9 cellular contexts compared by ENCODE assay signal in the genomic region with DNA sequence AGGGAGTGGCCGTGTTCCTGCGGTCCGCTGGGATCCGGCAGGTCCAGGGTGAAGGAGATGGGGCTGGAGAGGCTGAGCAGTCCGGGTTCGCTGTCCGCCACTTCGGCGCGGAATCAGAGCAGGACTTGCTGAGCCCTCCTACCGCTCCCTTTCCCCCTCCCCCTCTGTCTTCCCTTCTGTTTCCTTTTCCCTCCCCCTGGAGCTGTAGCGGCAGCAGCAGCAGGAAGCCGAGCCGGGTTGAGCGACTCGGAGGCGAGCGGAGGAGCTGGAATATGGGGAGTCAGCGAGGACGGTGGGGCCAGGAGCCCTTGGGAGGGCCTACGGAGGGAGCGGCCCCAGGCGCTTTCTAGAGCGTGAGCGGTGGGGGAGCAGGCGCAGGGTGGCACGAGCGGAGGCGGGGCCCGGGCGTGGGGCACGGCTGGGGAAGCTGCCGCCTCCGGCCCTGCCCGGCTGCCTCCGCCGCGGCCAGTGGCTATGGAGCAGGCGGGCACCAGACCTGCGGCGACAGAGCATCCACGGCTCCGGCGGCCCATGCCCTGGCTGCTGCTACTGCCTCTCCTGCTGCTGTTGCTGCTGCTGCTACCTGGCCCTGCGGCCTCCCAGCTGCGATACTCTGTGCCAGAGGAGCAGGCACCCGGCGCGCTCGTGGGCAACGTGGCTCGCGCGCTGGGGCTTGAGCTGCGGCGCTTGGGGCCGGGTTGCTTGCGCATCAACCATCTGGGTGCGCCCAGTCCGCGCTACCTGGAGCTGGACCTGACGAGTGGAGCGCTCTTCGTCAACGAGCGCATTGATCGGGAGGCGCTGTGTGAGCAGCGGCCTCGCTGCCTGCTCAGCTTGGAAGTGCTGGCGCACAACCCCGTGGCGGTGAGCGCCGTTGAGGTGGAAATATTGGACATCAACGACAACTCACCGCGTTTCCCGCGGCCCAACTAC. TPM values are rescaled to one million over a fixed set of nuclear protein-coding genes. Genes with fewer than 3 reads are reported as not detected.
A peak's percentile ranks its signal among the peaks of the same experiment; 100 is the strongest.
DNase-seq lines count a peak whose midpoint lies in the region; ATAC-seq and TF ChIP-seq lines count a peak whose summit lies in the region.
"Had no signal": no experiment of that assay in that cellular context is flagged by ENCODE, and none has a peak within 500 bp of the region (broad histone marks: within the 10 kb centered on the region; RNA-seq: fewer than 3 reads in every experiment).

A gene with protein sequence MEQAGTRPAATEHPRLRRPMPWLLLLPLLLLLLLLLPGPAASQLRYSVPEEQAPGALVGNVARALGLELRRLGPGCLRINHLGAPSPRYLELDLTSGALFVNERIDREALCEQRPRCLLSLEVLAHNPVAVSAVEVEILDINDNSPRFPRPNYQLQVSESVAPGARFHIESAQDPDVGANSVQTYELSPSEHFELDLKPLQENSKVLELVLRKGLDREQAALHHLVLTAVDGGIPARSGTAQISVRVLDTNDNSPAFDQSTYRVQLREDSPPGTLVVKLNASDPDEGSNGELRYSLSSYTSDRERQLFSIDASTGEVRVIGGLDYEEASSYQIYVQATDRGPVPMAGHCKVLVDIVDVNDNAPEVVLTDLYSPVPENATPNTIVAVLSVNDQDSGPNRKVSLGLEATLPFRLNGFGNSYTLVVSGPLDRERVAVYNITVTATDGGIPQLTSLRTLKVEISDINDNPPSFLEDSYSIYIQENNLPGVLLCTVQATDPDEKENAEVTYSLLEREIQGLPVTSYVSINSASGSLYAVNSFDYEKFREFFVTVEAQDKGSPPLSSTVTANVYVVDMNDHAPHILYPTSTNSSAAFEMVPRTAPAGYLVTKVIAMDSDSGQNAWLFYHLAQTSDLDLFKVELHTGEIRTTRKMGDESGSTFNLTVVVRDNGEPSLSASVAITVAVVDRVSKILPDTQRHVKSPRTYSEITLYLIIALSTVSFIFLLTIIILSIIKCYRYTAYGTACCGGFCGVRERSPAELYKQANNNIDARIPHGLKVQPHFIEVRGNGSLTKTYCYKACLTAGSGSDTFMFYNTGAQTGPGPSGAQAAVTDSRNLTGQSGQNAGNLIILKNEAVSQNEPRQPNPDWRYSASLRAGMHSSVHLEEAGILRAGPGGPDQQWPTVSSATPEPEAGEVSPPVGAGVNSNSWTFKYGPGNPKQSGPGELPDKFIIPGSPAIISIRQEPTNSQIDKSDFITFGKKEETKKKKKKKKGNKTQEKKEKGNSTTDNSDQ (plus strand): TSS at position 184 of the 933 bp plus-strand sequence. CDS start 291 bp downstream, at position 475.

- no peaks in the 10 kb centered on the region for H3K9me3 Mint-ChIP-seq in MCF 10A (ENCODE audit: unreplicated experiment)

- no peak within 1 kb of the TSS for H3K27ac ChIP-seq in skeletal muscle tissue (ENCODE audit: low read depth, low read length)

- peaks cover 8 to 14% (median 13%) of the 10 kb centered on the region in 3 donors for H3K4me1 ChIP-seq in skeletal muscle tissue (ENCODE audit: control insufficient read depth in 3 of 3, insufficient read depth in 3 of 3, low read length in 3 of 3)

- H3K4me3 Mint-ChIP-seq in MCF 10A (ENCODE audit: unreplicated experiment): peak within 1 kb of the TSS; percentile 94
- H3K4me3 Mint-ChIP-seq: activated naive CD8-positive, alpha-beta T cell treated with anti-CD3 and anti-CD28 coated beads, Interleukin-2, amount 10 ng/mL, durations not matched to agents 7 days and 5 days had no signal

- intact Hi-C loops in MCF 10A (cut with micrococcal nuclease): loop anchor here (1.0 to 5.0 kb wide), 3 partner anchors 11 to 40 kb away; partner anchors contain the start of gene PCDHAC1

- TF ChIP-seq CTCF in MCF 10A (IDR thresholded peaks at IDR 0.05; ENCODE audit: unreplicated experiment): no peak

- no peaks in the 10 kb centered on the region for H3K27me3 Mint-ChIP-seq in MCF 10A (ENCODE audit: insufficient read depth, unreplicated experiment)

- peak; percentile 82 for DNase-seq in Ammon's horn (ENCODE audit: low spot score)
- peak; percentile 73 for DNase-seq in NCI-H146 (lab: John Stamatoyannopoulos, UW)
- peak; percentile 55 for DNase-seq in MCF 10A (ENCODE audit: unreplicated experiment)
- DNase-seq in iris pigment epithelial cell (ENCODE audit: low read depth): peak; percentile 14
- no peak for DNase-seq in NCI-H1048 (lab: John Stamatoyannopoulos, UW)
- DNase-seq: activated naive CD8-positive, alpha-beta T cell treated with anti-CD3 and anti-CD28 coated beads, Interleukin-2, amount 10 ng/mL, durations not matched to agents 7 days and 5 days had no signal

- H3K27ac Mint-ChIP-seq in MCF 10A (ENCODE audit: low read depth, unreplicated experiment): peak within 1 kb of the TSS; percentile 90
- H3K27ac Mint-ChIP-seq: activated naive CD8-positive, alpha-beta T cell treated with anti-CD3 and anti-CD28 coated beads, Interleukin-2, amount 10 ng/mL, durations not matched to agents 7 days and 5 days had no signal

- peaks cover 24% of the 10 kb centered on the region for H3K4me1 Mint-ChIP-seq in MCF 10A (ENCODE audit: insufficient read depth, unreplicated experiment)

- H3K9me3 ChIP-seq in skeletal muscle tissue (ENCODE audit: control insufficient read depth in 3 of 3, low read length in 3 of 3): no peaks in the 10 kb centered on the region

- peaks cover 24 to 26% (median 25%) of the 10 kb centered on the region in 3 donors for H3K27me3 ChIP-seq in skeletal muscle tissue (ENCODE audit: control insufficient read depth in 3 of 3, insufficient read depth in 3 of 3, low read length in 3 of 3)

- no TSS peak for BruUV-seq in MCF 10A (replicated peaks; lab: Mats Ljungman, UMichigan)

- POLR2A ChIA-PET in MCF 10A (lab: Yijun Ruan, JAX): interaction anchor here (0.6 to 3.0 kb wide), 19 partner anchors 10 to 301 kb away, joined by 3 to 33 read pairs (median 5); partner anchors contain the start of genes HARS1, HARS2 and PCDHAC1

- ATAC-seq in GM18498 (IDR thresholded peaks at IDR 0.05; ENCODE audit: unreplicated experiment) (no peak), GM19023 (IDR thresholded peaks at IDR 0.05; ENCODE audit: unreplicated experiment) (no peak)

- peak within 1 kb of the TSS in 2 of 3 donors; percentile 27 to 40 for H3K9ac ChIP-seq in skeletal muscle tissue (ENCODE audit: low read depth in 1 of 3, low read length in 3 of 3)

- no peaks in the 10 kb centered on the region for H3K36me3 ChIP-seq in skeletal muscle tissue (ENCODE audit: control insufficient read depth in 3 of 3, insufficient read depth in 3 of 3, low read length in 3 of 3)

- peak within 1 kb of the TSS; percentile 60 to 67 (median 66) for H3K4me3 ChIP-seq in skeletal muscle tissue (ENCODE audit: low read length in 3 of 3)

- H3K36me3 Mint-ChIP-seq in MCF 10A (ENCODE audit: insufficient read depth, unreplicated experiment): no peaks in the 10 kb centered on the region

- CTCF ChIA-PET in MCF 10A (lab: Yijun Ruan, JAX): interaction anchor here (0.5 to 6.2 kb wide), 7 partner anchors 9 to 40 kb away, joined by 3 to 41 read pairs (median 5); partner anchors contain the start of gene PCDHAC1

RNA-seq across cellular contexts. Expression of the gene that starts here (rescaled TPM):
- total RNA-seq in MCF 10A (2022) (9.3 and 12.3 TPM in 2 replicates), skeletal muscle tissue (2.1 TPM)
- total RNA-seq: activated naive CD8-positive, alpha-beta T cell treated with anti-CD3 and anti-CD28 coated beads, Interleukin-2, amount 10 ng/mL, durations not matched to agents 7 days and 5 days had no signal
